24 cellular contexts compared by ENCODE assay signal in the genomic region with DNA sequence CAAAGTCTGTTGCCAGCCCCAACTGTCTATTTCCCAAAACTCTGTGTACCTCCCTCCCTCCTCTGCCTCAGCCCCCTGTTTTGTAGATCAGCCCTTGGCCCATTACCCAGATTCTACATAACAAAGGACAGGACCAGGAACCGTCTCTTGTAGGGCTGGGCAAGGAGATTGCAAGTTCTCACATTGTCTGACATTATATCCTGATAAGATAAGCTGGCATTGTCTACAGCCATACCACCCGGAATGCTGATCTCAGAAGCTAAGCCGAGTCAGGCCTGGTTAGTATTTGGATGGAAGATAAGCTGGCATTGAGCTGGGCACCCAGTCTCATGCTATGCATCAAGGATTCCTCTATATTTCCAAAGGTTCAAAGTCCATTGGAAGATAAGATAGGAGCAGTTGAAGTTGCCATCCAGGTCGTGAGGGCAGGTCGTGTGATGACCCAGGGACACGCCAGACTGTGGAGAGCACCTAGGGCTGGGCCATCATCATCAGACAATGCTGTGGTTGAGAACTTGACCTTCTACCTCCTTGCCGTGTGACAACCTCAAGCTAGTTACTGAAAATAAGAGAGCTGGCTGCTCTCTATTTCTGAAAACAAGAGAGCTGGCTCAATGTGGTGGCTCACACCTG. TPM values are rescaled to one million over a fixed set of nuclear protein-coding genes. Genes with fewer than 3 reads are reported as not detected.
DNase-seq lines count a peak whose midpoint lies in the region; ATAC-seq, FAIRE-seq and TF ChIP-seq lines count a peak whose summit lies in the region.
"Had no signal": no experiment of that assay in that cellular context is flagged by ENCODE, and none has a peak within 500 bp of the region (broad histone marks: within the 10 kb centered on the region; RNA-seq: fewer than 3 reads in every experiment).

No MANE protein-coding gene starts in this region.

- no peak overlapping the region for H3K27ac ChIP-seq in HepG2 (ENCODE audit: extremely low read length, insufficient read depth, low read length)
- H3K27ac ChIP-seq: SJCRH30 had no signal

- no peak for TF ChIP-seq EP300 in HepG2 (IDR thresholded peaks at IDR 0.05; ENCODE audit: low read depth in 2 of 2, low read length in 2 of 2)
- TF ChIP-seq EP300 in HepG2 (CRISPR knock-in tag; IDR thresholded peaks at IDR 0.05; ENCODE audit: borderline replicate concordance): no peak

- H3K4me2 ChIP-seq in HepG2 (ENCODE audit: low read depth, low read length): no peak overlapping the region

- intact Hi-C loops in HepG2 (cut with micrococcal nuclease; ENCODE audit: unreplicated experiment): no loop called here

- H4K20me1 ChIP-seq in HepG2 (ENCODE audit: insufficient read depth, low read length): no peaks in the 10 kb centered on the region

- TF ChIP-seq CTCF in bronchial epithelial cell (IDR thresholded peaks at IDR 0.05; ENCODE audit: insufficient read depth, low read length, severe bottlenecking): no peak
- no peak for TF ChIP-seq CTCF in HepG2 (CRISPR knock-in tag; IDR thresholded peaks at IDR 0.05)
- no peak for TF ChIP-seq CTCF in GM20000 (IDR thresholded peaks at IDR 0.05; ENCODE audit: extremely low read depth, missing control alignments)

- POLR2A ChIA-PET in HepG2 (lab: Yijun Ruan, JAX): interaction anchor here (0.5 kb wide), 1 partner anchor 21 kb away, joined by 3 read pairs; no protein-coding TSS in a partner anchor

- FAIRE-seq in bronchial epithelial cell (lab: Jason Lieb, UNC) (peak; percentile 55), HepG2 (lab: Jason Lieb, UNC) (no peak)
- FAIRE-seq: GM12878, HTR-8/SVneo, RCC 7860 had no signal

- TF ChIP-seq RAD21 in HepG2 (CRISPR knock-in tag; IDR thresholded peaks at IDR 0.05): no peak

- in situ Hi-C loops in HepG2 (cut with HindIII; ENCODE audit: extremely low pct_ligation_motif_present, low pct_unique_long_range_greater_than_20kb): no loop called here

- no peaks in the 10 kb centered on the region for H3K36me3 Mint-ChIP-seq in stimulated activated naive B cell treated with anti-CD40 and anti-IgM and Interleukin-4, amounts not matched to agents 10 μg/mL and 1 μg/mL and 100 μg/mL, for 72 hours

- H3K4me1 ChIP-seq in NT2/D1 (ENCODE audit: insufficient read depth, insufficient read length) (peaks cover 12% of the 10 kb centered on the region), HepG2 (ENCODE audit: insufficient read depth, low read length) (no peaks in the 10 kb centered on the region)
- H3K4me1 ChIP-seq: HAP-1, SJCRH30 had no signal

- H3K27ac Mint-ChIP-seq in stimulated activated naive B cell treated with anti-CD40 and anti-IgM and Interleukin-4, amounts not matched to agents 10 μg/mL and 1 μg/mL and 100 μg/mL, for 72 hours: peak overlapping the region; percentile 1
- H3K27ac Mint-ChIP-seq: CD4-positive, alpha-beta T cell; IgD-negative memory B cell had no signal

- H3K27me3 Mint-ChIP-seq in stimulated activated naive B cell treated with anti-CD40 and anti-IgM and Interleukin-4, amounts not matched to agents 10 μg/mL and 1 μg/mL and 100 μg/mL, for 72 hours: no peaks in the 10 kb centered on the region
- H3K27me3 Mint-ChIP-seq: CD4-positive, alpha-beta T cell; IgD-negative memory B cell had no signal

- no TSS peak for BruUV-seq in HepG2 (replicated peaks; lab: Mats Ljungman, UMichigan)

- no peaks in the 10 kb centered on the region for H3K79me2 ChIP-seq in HepG2 (ENCODE audit: insufficient read depth, low read length)

- no peaks in the 10 kb centered on the region for H3K9me3 ChIP-seq in NT2/D1 (ENCODE audit: insufficient read depth, low read length)
- H3K9me3 ChIP-seq in HepG2 (ENCODE audit: low read length): no peaks in the 10 kb centered on the region
- H3K9me3 ChIP-seq: HAP-1, SJCRH30 had no signal

- TF ChIP-seq POLR2A in HepG2 (IDR thresholded peaks at IDR 0.05; ENCODE audit: insufficient read depth in 1 of 2, low read depth in 2 of 2, low read length in 2 of 2): no peak

- peaks cover 5 to 18% of the 10 kb centered on the region in 2 donors for H3K4me1 Mint-ChIP-seq in stimulated activated naive B cell treated with anti-CD40 and anti-IgM and Interleukin-4, amounts not matched to agents 10 μg/mL and 1 μg/mL and 100 μg/mL, for 72 hours

- DNase-seq in NT2/D1 (ENCODE audit: low read depth, low spot score) (peak; percentile 57), bronchial epithelial cell (ENCODE audit: low read depth) (no peak), HepG2 (ENCODE audit: low spot score) (no peak), GM20000 (ENCODE audit: low spot score) (no peak)
- DNase-seq in stimulated activated naive B cell treated with anti-CD40 and anti-IgM and Interleukin-4, amounts not matched to agents 10 μg/mL and 1 μg/mL and 100 μg/mL, for 72 hours: no peak
- DNase-seq: CD4-positive, alpha-beta T cell; COR-L47; DMS79; MV-4-11; NCI-H1105 treated with DMSO at 0.1 percent for 48 hours; NCI-H2081; NCI-H2171; NCI-H345; NCI-H524 treated with DMSO at 0.1 percent for 48 hours; NCI-H82; SJCRH30 had no signal

- CTCF ChIA-PET in HepG2 (lab: Yijun Ruan, JAX; ENCODE audit: low intra/inter-chr PET ratio, low total read pairs): no interaction called here

- H3K4me3 Mint-ChIP-seq in stimulated activated naive B cell treated with anti-CD40 and anti-IgM and Interleukin-4, amounts not matched to agents 10 μg/mL and 1 μg/mL and 100 μg/mL, for 72 hours: no peak overlapping the region
- H3K4me3 Mint-ChIP-seq: CD4-positive, alpha-beta T cell; IgD-negative memory B cell had no signal

- no peak overlapping the region for H3K4me3 ChIP-seq in NT2/D1 (ENCODE audit: insufficient read length, low read depth)
- H3K4me3 ChIP-seq in bronchial epithelial cell (ENCODE audit: low read depth, low read length): no peak overlapping the region
- H3K4me3 ChIP-seq in HepG2 (replicated peaks in 1 of 3; ENCODE audit: insufficient read depth in 1 of 3, low read depth in 2 of 3, low read length in 3 of 3): no peak overlapping the region
- H3K4me3 ChIP-seq: GM12878, HAP-1, SJCRH30 had no signal

- H2AFZ ChIP-seq in HepG2 (ENCODE audit: low read length): no peak overlapping the region

- H3K9me3 Mint-ChIP-seq in stimulated activated naive B cell treated with anti-CD40 and anti-IgM and Interleukin-4, amounts not matched to agents 10 μg/mL and 1 μg/mL and 100 μg/mL, for 72 hours: peaks cover 0 to 4% of the 10 kb centered on the region in 2 donors
- H3K9me3 Mint-ChIP-seq: CD4-positive, alpha-beta T cell had no signal

- 4% methylated on average over 5 of the region's 7 CpGs for WGBS in HepG2 (ENCODE audit: low lambda C conversion rate)

- ATAC-seq in HepG2 (no peak), HG03432 (IDR thresholded peaks at IDR 0.05; ENCODE audit: unreplicated experiment) (no peak), HG03097 (IDR thresholded peaks at IDR 0.05; ENCODE audit: low FRiP score, unreplicated experiment) (no peak), HG03521 (IDR thresholded peaks at IDR 0.05; ENCODE audit: unreplicated experiment) (no peak)
- ATAC-seq in stimulated activated naive B cell treated with anti-CD40 and anti-IgM and Interleukin-4, amounts not matched to agents 10 μg/mL and 1 μg/mL and 100 μg/mL, for 72 hours (replicated peaks): no peak
- ATAC-seq: GM12878 had no signal

- H3K36me3 ChIP-seq in NT2/D1 (ENCODE audit: insufficient read depth, insufficient read length, low read length) (no peaks in the 10 kb centered on the region), bronchial epithelial cell (ENCODE audit: control insufficient read depth, insufficient read depth, low read length) (peaks cover under 1% of the 10 kb centered on the region), HepG2 (replicated peaks in 1 of 2; ENCODE audit: control insufficient read depth in 1 of 2, insufficient read depth in 2 of 2, low read length in 2 of 2) (no peaks in the 10 kb centered on the region)
- H3K36me3 ChIP-seq: HAP-1, SJCRH30 had no signal

- no peak overlapping the region for H3K9ac ChIP-seq in NT2/D1 (ENCODE audit: insufficient read length, low read depth)
- no peak overlapping the region for H3K9ac ChIP-seq in HepG2 (ENCODE audit: insufficient read depth, low read depth, low read length)

- no peaks in the 10 kb centered on the region for H3K27me3 ChIP-seq in NT2/D1 (ENCODE audit: insufficient read depth, insufficient read length)
- no peaks in the 10 kb centered on the region for H3K27me3 ChIP-seq in bronchial epithelial cell (ENCODE audit: control insufficient read depth, insufficient read depth, low read length)
- peaks cover 3 to 13% of the 10 kb centered on the region in 2 experiments; a peak in 3 of 5 replicates for H3K27me3 ChIP-seq in HepG2 (ENCODE audit: control insufficient read depth in 1 of 2, insufficient read depth in 2 of 2, low read length in 2 of 2)

TF ChIP-seq in HepG2, 621 proteins besides CTCF, POLR2A, EP300 and RAD21:
- peak; percentile 34; the same call in 1 of the 2 replicates for TF ChIP-seq HNF4A (CRISPR knock-in tag; IDR thresholded peaks at IDR 0.05)
- TF ChIP-seq ARHGAP35 (CRISPR knock-in tag; IDR thresholded peaks at IDR 0.05; ENCODE audit: borderline replicate concordance): no peak

RNA-seq across cellular contexts. Expression of gene PHETA1, which starts 29.5 kb away (rescaled TPM):
- 4.5 and 4.6 TPM in 2 replicates for total RNA-seq in bronchial epithelial cell
- 12.7 and 20.8 TPM in 2 replicates for total RNA-seq in HepG2 (2016; rRNA removed; fragmentation: Illumina TruSeq; extraction: Trizol)
- total RNA-seq in HepG2 (2016; cell fraction: cytosol; rRNA removed; fragmentation: Illumina TruSeq; extraction: Trizol; ENCODE audit: low read depth): 4.6 and 5.4 TPM in 2 replicates
- 11.4 and 21.0 TPM in 2 replicates for total RNA-seq in HepG2 (2016; cell fraction: insoluble cytoplasmic fraction; rRNA removed; fragmentation: Illumina TruSeq; extraction: Trizol)
- 20.1 and 22.4 TPM in 2 replicates for total RNA-seq in HepG2 (2016; cell fraction: membrane; rRNA removed; fragmentation: Illumina TruSeq; extraction: Trizol)
- total RNA-seq in HepG2 (2016; cell fraction: nucleus; rRNA removed; fragmentation: Illumina TruSeq; extraction: Trizol): 11.4 and 16.8 TPM in 2 replicates
- 11.3 and 15.8 TPM in 2 replicates for polyA plus RNA-seq in HepG2 (2011; rRNA removed)
- polyA plus RNA-seq in HepG2 (2011; cell fraction: cytosol; rRNA removed): 13.8 and 16.9 TPM in 2 replicates
- 38.7 and 41.4 TPM in 2 replicates for polyA plus RNA-seq in HepG2 (2011; cell fraction: nucleus; rRNA removed)
- 7.6 and 12.3 TPM in 2 replicates for polyA plus RNA-seq in HepG2 (2012)
- 4.7 and 5.7 TPM in 2 replicates for polyA plus RNA-seq in HepG2 (2016; cell fraction: cytosol; fragmentation: Illumina TruSeq; extraction: Trizol; ENCODE audit: low read depth)
- 15.8 and 19.6 TPM in 2 replicates for polyA plus RNA-seq in HepG2 (2016; cell fraction: insoluble cytoplasmic fraction; fragmentation: Illumina TruSeq; extraction: Trizol; ENCODE audit: low read depth)
- polyA plus RNA-seq in HepG2 (2016; cell fraction: membrane; fragmentation: Illumina TruSeq; extraction: Trizol; ENCODE audit: low read depth): 18.1 and 18.8 TPM in 2 replicates
- 31.9 and 34.8 TPM in 2 replicates for polyA plus RNA-seq in HepG2 (2016; cell fraction: nucleus; fragmentation: Illumina TruSeq; extraction: Trizol; ENCODE audit: insufficient read depth, low read depth)
- polyA minus RNA-seq in HepG2 (2011; rRNA and poly(A)+ RNA removed; ENCODE audit: low replicate concordance): 1.6 and 19.4 TPM in 2 replicates
- polyA minus RNA-seq in HepG2 (2011; cell fraction: cytosol; rRNA and poly(A)+ RNA removed): 7.2 and 10.0 TPM in 2 replicates
- polyA minus RNA-seq in HepG2 (2011; cell fraction: nucleus; rRNA and poly(A)+ RNA removed): 6.4 and 9.7 TPM in 2 replicates
